Comparison of ENCODE assay signal across 14 cellular contexts in genomic region chr11:100927579-100927978, GRCh38.
"Had no signal": no experiment of that assay in that cellular context is flagged by ENCODE, and none has a peak within 500 bp of the region (broad histone marks: within the 10 kb centered on the region; RNA-seq: fewer than 3 reads in every experiment).

No MANE protein-coding gene starts in this region.

- H3K27me3 ChIP-seq: gastrocnemius medialis, heart right ventricle, suprapubic skin had no signal

- H3K4me3 ChIP-seq: gastrocnemius medialis, heart right ventricle, lung, suprapubic skin had no signal

- H3K36me3 ChIP-seq: gastrocnemius medialis, heart right ventricle, suprapubic skin had no signal

- DNase-seq: activated CD4-positive, alpha-beta T cell treated with anti-CD3 and anti-CD28 coated beads, Interleukin-2, amount 50 U/mL, for 1 hour; activated naive CD4-positive, alpha-beta T cell; activated naive CD8-positive, alpha-beta T cell treated with anti-CD3 and anti-CD28 coated beads, Interleukin-2, amount 10 ng/mL, durations not matched to agents 7 days and 5 days; effector memory CD4-positive, alpha-beta T cell; gastrocnemius medialis; heart right ventricle; naive thymus-derived CD8-positive, alpha-beta T cell; nucleus accumbens; small intestine; stimulated activated CD4-positive, alpha-beta T cell treated with anti-CD3 and anti-CD28 coated beads, Interleukin-4, amount 100 ng/mL, for 4 hours; stimulated activated CD8-positive, alpha-beta memory T cell treated with anti-CD3 and anti-CD28 coated beads, Interleukin-4, amount 100 ng/mL, for 48 hours; stimulated activated naive CD8-positive, alpha-beta T cell treated with anti-CD3 and anti-CD28 coated beads, Interleukin-15, Interleukin-2, amounts not matched to agents 100 U/mL and 50 U/mL, for 24 hours had no signal

- H3K9me3 ChIP-seq: gastrocnemius medialis, heart right ventricle, suprapubic skin had no signal

- H3K4me1 ChIP-seq: gastrocnemius medialis, suprapubic skin had no signal

- H3K27ac ChIP-seq: gastrocnemius medialis, heart right ventricle, suprapubic skin had no signal

- ATAC-seq: gastrocnemius medialis; heart right ventricle; naive thymus-derived CD8-positive, alpha-beta T cell; stimulated activated naive CD8-positive, alpha-beta T cell treated with anti-CD3 and anti-CD28 coated beads, Interleukin-15, Interleukin-2, amounts not matched to agents 100 U/mL and 50 U/mL, for 24 hours had no signal
